Comparison of ENCODE assay signal across 15 cellular contexts in genomic region chr1:103717404-103717803, GRCh38. TPM values are rescaled to one million over a fixed set of nuclear protein-coding genes. Genes with fewer than 3 reads are reported as not detected.
"Had no signal": no experiment of that assay in that cellular context is flagged by ENCODE, and none has a peak within 500 bp of the region (broad histone marks: within the 10 kb centered on the region; RNA-seq: fewer than 3 reads in every experiment).

No MANE protein-coding gene starts in this region.

RNA-seq across cellular contexts. Expression of gene AMY1B, which starts 21.4 kb away (rescaled TPM):
- total RNA-seq: breast epithelium; gastrocnemius medialis; glomerular endothelial cell; kidney epithelial cell; left cardiac atrium; left ventricle myocardium inferior; mucosa of gallbladder; naive thymus-derived CD8-positive, alpha-beta T cell; occipital lobe; right atrium auricular region; suprapubic skin; transverse colon had no signal
- polyA plus RNA-seq: esophagus; naive thymus-derived CD8-positive, alpha-beta T cell; neural cell had no signal

RNA-seq across cellular contexts. Expression of gene AMY1C, which starts 32.3 kb away (rescaled TPM):
- total RNA-seq: breast epithelium; gastrocnemius medialis; glomerular endothelial cell; kidney epithelial cell; left cardiac atrium; left ventricle myocardium inferior; mucosa of gallbladder; naive thymus-derived CD8-positive, alpha-beta T cell; occipital lobe; prostate gland; right atrium auricular region; transverse colon had no signal
- polyA plus RNA-seq: naive thymus-derived CD8-positive, alpha-beta T cell; neural cell had no signal
